In the genomic region with DNA sequence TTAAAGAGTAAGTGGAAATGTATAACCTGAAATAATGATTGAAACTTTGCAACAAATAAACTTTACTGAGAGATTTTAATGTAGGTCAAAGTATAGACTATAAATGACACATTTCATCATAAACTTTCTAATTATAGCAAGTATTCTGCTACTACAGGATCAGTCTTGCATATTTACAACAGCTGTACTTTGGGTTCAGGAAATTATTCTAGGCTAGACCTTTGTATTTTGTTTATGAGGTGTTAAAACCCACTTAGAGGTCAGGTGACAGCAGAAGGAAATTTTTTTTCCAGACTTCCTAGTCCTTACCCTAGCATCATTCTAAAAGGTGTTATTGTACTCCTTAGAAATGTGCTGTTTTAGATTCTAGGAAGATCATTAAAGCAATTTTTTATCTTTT, we compare ENCODE assay signal across 11 cellular contexts. TPM values are rescaled to one million over a fixed set of nuclear protein-coding genes. Genes with fewer than 3 reads are reported as not detected.
A peak's percentile ranks its signal among the peaks of the same experiment; 100 is the strongest.
DNase-seq lines count a peak whose midpoint lies in the region; ATAC-seq, FAIRE-seq and TF ChIP-seq lines count a peak whose summit lies in the region.
"Had no signal": no experiment of that assay in that cellular context is flagged by ENCODE, and none has a peak within 500 bp of the region (broad histone marks: within the 10 kb centered on the region; RNA-seq: fewer than 3 reads in every experiment).

No MANE protein-coding gene starts in this region.

- H3K36me3 ChIP-seq in HepG2 (replicated peaks in 1 of 2; ENCODE audit: control insufficient read depth in 1 of 2, insufficient read depth in 2 of 2, low read length in 2 of 2) (peaks cover 0 to 18% of the 10 kb centered on the region in 2 experiments; a peak in 4 of 5 replicates), right lobe of liver (peaks cover 0 to 12% (median 0%) of the 10 kb centered on the region in 4 donors), mesenchymal stem cell (ENCODE audit: control insufficient read depth in 1 of 2, insufficient read depth in 2 of 2, low read depth in 1 of 2, low read length in 2 of 2) (peaks cover 3 to 37% of the 10 kb centered on the region in 2 experiments), upper lobe of right lung (peaks cover 25% of the 10 kb centered on the region)

- no peak for FAIRE-seq in HepG2 (lab: Jason Lieb, UNC)

- H3K27me3 Mint-ChIP-seq in activated T-helper 2 cell treated with anti-CD3 and anti-CD28 coated beads, Interferon-gamma antibody, Interleukin-2, Interleukin-4, amounts not matched to agents 10 μg/mL and 5 μg/mL and 100 μg/mL, durations not matched to agents 14 hours and 24 hours and 36 hours (ENCODE audit: low read depth): no peaks in the 10 kb centered on the region

- CTCF ChIA-PET in HepG2 (lab: Yijun Ruan, JAX; ENCODE audit: low intra/inter-chr PET ratio, low total read pairs): no interaction called here

- H3K27ac Mint-ChIP-seq in activated T-helper 2 cell treated with anti-CD3 and anti-CD28 coated beads, Interferon-gamma antibody, Interleukin-2, Interleukin-4, amounts not matched to agents 10 μg/mL and 5 μg/mL and 100 μg/mL, durations not matched to agents 14 hours and 24 hours and 36 hours: no peak overlapping the region

- BruUV-seq in HepG2 (replicated peaks; lab: Mats Ljungman, UMichigan): no TSS peak

- H3K4me1 ChIP-seq in HepG2 (ENCODE audit: insufficient read depth, low read length) (peaks cover 67% of the 10 kb centered on the region), right lobe of liver (peaks cover 0 to 13% (median 7%) of the 10 kb centered on the region in 4 donors), mesenchymal stem cell (ENCODE audit: control insufficient read depth, insufficient read depth, low read depth, low read length) (peaks cover 3% of the 10 kb centered on the region), upper lobe of right lung (peaks cover 39% of the 10 kb centered on the region)

- in situ Hi-C loops in HepG2 (cut with HindIII; ENCODE audit: extremely low pct_ligation_motif_present, low pct_unique_long_range_greater_than_20kb): no loop called here

- peaks cover 31% of the 10 kb centered on the region for H3K4me1 Mint-ChIP-seq in activated T-helper 2 cell treated with anti-CD3 and anti-CD28 coated beads, Interferon-gamma antibody, Interleukin-2, Interleukin-4, amounts not matched to agents 10 μg/mL and 5 μg/mL and 100 μg/mL, durations not matched to agents 14 hours and 24 hours and 36 hours (ENCODE audit: low read depth)

- H3K9me3 ChIP-seq in HepG2 (ENCODE audit: low read length): no peaks in the 10 kb centered on the region
- no peaks in the 10 kb centered on the region for H3K9me3 ChIP-seq in right lobe of liver
- H3K9me3 ChIP-seq in mesenchymal stem cell (ENCODE audit: control insufficient read depth, low read length): no peaks in the 10 kb centered on the region
- no peaks in the 10 kb centered on the region for H3K9me3 ChIP-seq in upper lobe of right lung

- peaks cover 12% of the 10 kb centered on the region for H4K20me1 ChIP-seq in HepG2 (ENCODE audit: insufficient read depth, low read length)

- no peak overlapping the region for H2BK120ac ChIP-seq in mesenchymal stem cell (ENCODE audit: low read depth, low read length)

- H3K27ac ChIP-seq in HepG2 (ENCODE audit: extremely low read length, insufficient read depth, low read length) (no peak overlapping the region), right lobe of liver (no peak overlapping the region), mesenchymal stem cell (ENCODE audit: low read length, poor library complexity, severe bottlenecking) (no peak overlapping the region), upper lobe of right lung (no peak overlapping the region), dorsolateral prefrontal cortex (peak overlapping the region in 7 of 59 donors; percentile 1 to 97 (median 52))

- H3K79me1 ChIP-seq in mesenchymal stem cell (replicated peaks; ENCODE audit: low read length, poor library complexity, severe bottlenecking): peaks cover 7% of the 10 kb centered on the region

- no peak overlapping the region for H3K23ac ChIP-seq in mesenchymal stem cell (ENCODE audit: low read length in 2 of 2)

- H3K9me3 Mint-ChIP-seq in activated T-helper 2 cell treated with anti-CD3 and anti-CD28 coated beads, Interferon-gamma antibody, Interleukin-2, Interleukin-4, amounts not matched to agents 10 μg/mL and 5 μg/mL and 100 μg/mL, durations not matched to agents 14 hours and 24 hours and 36 hours: no peaks in the 10 kb centered on the region
- H3K9me3 Mint-ChIP-seq: H9 had no signal

- POLR2A ChIA-PET in HepG2 (lab: Yijun Ruan, JAX): interaction anchor here (4.0 kb wide), 1 partner anchor 12 kb away, joined by 29 read pairs; no protein-coding TSS in a partner anchor

- no peak overlapping the region for H2BK5ac ChIP-seq in mesenchymal stem cell (ENCODE audit: low read depth, low read length, poor library complexity, severe bottlenecking)

- no peak for TF ChIP-seq RAD21 in HepG2 (CRISPR knock-in tag; IDR thresholded peaks at IDR 0.05)

- DNase-seq in HepG2 (ENCODE audit: low spot score): no peak
- DNase-seq in right lobe of liver: no peak
- no peak for DNase-seq in activated T-helper 2 cell treated with anti-CD3 and anti-CD28 coated beads, Interferon-gamma antibody, Interleukin-2, Interleukin-4, amounts not matched to agents 10 μg/mL and 5 μg/mL and 100 μg/mL, durations not matched to agents 14 hours and 24 hours and 36 hours (ENCODE audit: low spot score)
- no peak for DNase-seq in mesenchymal stem cell
- DNase-seq in upper lobe of right lung: no peak
- no peak for DNase-seq in NCI-H1105 treated with DMSO at 0.1 percent for 48 hours (lab: John Stamatoyannopoulos, UW)
- no peak for DNase-seq in dorsolateral prefrontal cortex
- DNase-seq: foreskin melanocyte, H9, NCI-H524 had no signal

- H3K27me3 ChIP-seq in HepG2 (ENCODE audit: control insufficient read depth in 1 of 2, insufficient read depth in 2 of 2, low read length in 2 of 2): no peaks in the 10 kb centered on the region; a peak in 1 of 5 replicates
- no peaks in the 10 kb centered on the region for H3K27me3 ChIP-seq in right lobe of liver
- H3K27me3 ChIP-seq in mesenchymal stem cell (ENCODE audit: control insufficient read depth in 1 of 2, insufficient read depth in 1 of 2, low read length in 2 of 2): no peaks in the 10 kb centered on the region
- H3K27me3 ChIP-seq in upper lobe of right lung: no peaks in the 10 kb centered on the region
- no peaks in the 10 kb centered on the region for H3K27me3 ChIP-seq in dorsolateral prefrontal cortex

- H2AFZ ChIP-seq in HepG2 (ENCODE audit: low read length) (no peak overlapping the region), mesenchymal stem cell (ENCODE audit: low read depth, low read length) (no peak overlapping the region)

- H3K9ac ChIP-seq in HepG2 (ENCODE audit: insufficient read depth, low read depth, low read length) (peak overlapping the region; percentile 93; the same call in 1 of the 2 replicates), mesenchymal stem cell (ENCODE audit: low read length) (peak overlapping the region; percentile 95)

- H3K18ac ChIP-seq in mesenchymal stem cell (ENCODE audit: low read depth in 1 of 2, low read length in 2 of 2): no peak overlapping the region

- intact Hi-C loops in HepG2 (cut with micrococcal nuclease; ENCODE audit: unreplicated experiment): no loop called here
- intact Hi-C loops in right lobe of liver (cut with DNase I): no loop called here
- intact Hi-C loops in activated T-helper 2 cell treated with anti-CD3 and anti-CD28 coated beads, Interferon-gamma antibody, Interleukin-2, Interleukin-4, amounts not matched to agents 10 μg/mL and 5 μg/mL and 100 μg/mL, durations not matched to agents 14 hours and 24 hours and 36 hours (cut with micrococcal nuclease): no loop called here
- intact Hi-C loops in upper lobe of right lung (cut with DNase I): no loop called here
- intact Hi-C loops in dorsolateral prefrontal cortex (cut with DNase I): no loop called here

- peak overlapping the region; percentile 99 for H3K4me3 Mint-ChIP-seq in activated T-helper 2 cell treated with anti-CD3 and anti-CD28 coated beads, Interferon-gamma antibody, Interleukin-2, Interleukin-4, amounts not matched to agents 10 μg/mL and 5 μg/mL and 100 μg/mL, durations not matched to agents 14 hours and 24 hours and 36 hours (ENCODE audit: low read depth)

- no peak overlapping the region for H2BK15ac ChIP-seq in mesenchymal stem cell (ENCODE audit: low read depth, poor library complexity, severe bottlenecking)

- H3K36me3 Mint-ChIP-seq in activated T-helper 2 cell treated with anti-CD3 and anti-CD28 coated beads, Interferon-gamma antibody, Interleukin-2, Interleukin-4, amounts not matched to agents 10 μg/mL and 5 μg/mL and 100 μg/mL, durations not matched to agents 14 hours and 24 hours and 36 hours (ENCODE audit: low read depth): peaks cover 42% of the 10 kb centered on the region

- H3K14ac ChIP-seq in mesenchymal stem cell (ENCODE audit: low read length in 2 of 2): no peak overlapping the region

- no peak for ATAC-seq in HepG2
- no peak for ATAC-seq in right lobe of liver
- ATAC-seq in upper lobe of right lung: no peak
- no peak for ATAC-seq in GM18520 (IDR thresholded peaks at IDR 0.05; ENCODE audit: unreplicated experiment)

- TF ChIP-seq CTCF in HepG2 (CRISPR knock-in tag; IDR thresholded peaks at IDR 0.05): no peak
- TF ChIP-seq CTCF in right lobe of liver (IDR thresholded peaks at IDR 0.05): no peak
- no peak for TF ChIP-seq CTCF in upper lobe of right lung (IDR thresholded peaks at IDR 0.05)
- no peak for TF ChIP-seq CTCF in dorsolateral prefrontal cortex (IDR thresholded peaks at IDR 0.05 in 54 of 56, conservative IDR thresholded peaks at IDR 0.05 in 2 of 56; ENCODE audit: low read depth in 1 of 56, partially characterized antibody in 56 of 56)

- no peak overlapping the region for H3K4ac ChIP-seq in mesenchymal stem cell (ENCODE audit: low read depth in 1 of 2, low read length in 2 of 2)

- H3K79me2 ChIP-seq in HepG2 (ENCODE audit: insufficient read depth, low read length): peaks cover 62% of the 10 kb centered on the region

- no peak overlapping the region for H4K8ac ChIP-seq in mesenchymal stem cell (ENCODE audit: low read length)

- H2BK12ac ChIP-seq in mesenchymal stem cell (ENCODE audit: low read length in 2 of 2): no peak overlapping the region

- no peak overlapping the region for H2AK5ac ChIP-seq in mesenchymal stem cell (ENCODE audit: low read length, severe bottlenecking)

- no peak overlapping the region for H4K91ac ChIP-seq in mesenchymal stem cell (ENCODE audit: low read length)

- TF ChIP-seq EP300 in HepG2 (IDR thresholded peaks at IDR 0.05; ENCODE audit: low read depth in 2 of 2, low read length in 2 of 2) (no peak), HepG2 (CRISPR knock-in tag; IDR thresholded peaks at IDR 0.05; ENCODE audit: borderline replicate concordance) (no peak)

- TF ChIP-seq POLR2A in HepG2 (IDR thresholded peaks at IDR 0.05; ENCODE audit: insufficient read depth in 1 of 2, low read depth in 2 of 2, low read length in 2 of 2) (no peak), right lobe of liver (IDR thresholded peaks at IDR 0.05) (no peak)

- H3K4me3 ChIP-seq in HepG2 (replicated peaks in 1 of 3; ENCODE audit: insufficient read depth in 1 of 3, low read depth in 2 of 3, low read length in 3 of 3) (peak overlapping the region in 1 of 3 experiments; percentile 4; a peak in 1 of 6 replicates), right lobe of liver (no peak overlapping the region), mesenchymal stem cell (ENCODE audit: insufficient read depth in 1 of 2, low read depth in 1 of 2, low read length in 2 of 2) (peak overlapping the region in 1 of 2 experiments; percentile 90), upper lobe of right lung (peak overlapping the region; percentile 90), dorsolateral prefrontal cortex (peak overlapping the region in 24 of 59 donors; percentile 5 to 100 (median 85))

- H3K4me2 ChIP-seq in HepG2 (ENCODE audit: low read depth, low read length) (peak overlapping the region; percentile 69), mesenchymal stem cell (ENCODE audit: low read length, poor library complexity, severe bottlenecking) (no peak overlapping the region)

RNA-seq across cellular contexts. Expression of a gene that starts 2.3 kb away (rescaled TPM):
- total RNA-seq in HepG2 (2016; rRNA removed; fragmentation: Illumina TruSeq; extraction: Trizol) (94.7 and 102 TPM in 2 replicates), right lobe of liver (10 to 100 TPM; 31.0 to 41.1 (median 34.2) TPM), upper lobe of right lung (68.6 TPM), dorsolateral prefrontal cortex (10 to 100 TPM; 33.6 to 68.4 (median 46.7) TPM)
- total RNA-seq in HepG2 (2016; cell fraction: cytosol; rRNA removed; fragmentation: Illumina TruSeq; extraction: Trizol; ENCODE audit: low read depth): 237 and 254 TPM in 2 replicates
- total RNA-seq in HepG2 (2016; cell fraction: insoluble cytoplasmic fraction; rRNA removed; fragmentation: Illumina TruSeq; extraction: Trizol): 97.5 and 99.9 TPM in 2 replicates
- 254 and 267 TPM in 2 replicates for total RNA-seq in HepG2 (2016; cell fraction: membrane; rRNA removed; fragmentation: Illumina TruSeq; extraction: Trizol)
- 38.0 and 46.0 TPM in 2 replicates for total RNA-seq in HepG2 (2016; cell fraction: nucleus; rRNA removed; fragmentation: Illumina TruSeq; extraction: Trizol)
- 51.6 and 66.4 TPM in 2 replicates for polyA plus RNA-seq in HepG2 (2011; rRNA removed)
- 79.3 and 107 TPM in 2 replicates for polyA plus RNA-seq in HepG2 (2011; cell fraction: cytosol; rRNA removed)
- polyA plus RNA-seq in HepG2 (2011; cell fraction: nucleus; rRNA removed): 10.7 and 18.5 TPM in 2 replicates
- 84.0 and 95.6 TPM in 2 replicates for polyA plus RNA-seq in HepG2 (2012)
- 355 and 363 TPM in 2 replicates for polyA plus RNA-seq in HepG2 (2016; cell fraction: cytosol; fragmentation: Illumina TruSeq; extraction: Trizol; ENCODE audit: low read depth)
- polyA plus RNA-seq in HepG2 (2016; cell fraction: insoluble cytoplasmic fraction; fragmentation: Illumina TruSeq; extraction: Trizol; ENCODE audit: low read depth): 109 and 111 TPM in 2 replicates
- polyA plus RNA-seq in HepG2 (2016; cell fraction: membrane; fragmentation: Illumina TruSeq; extraction: Trizol; ENCODE audit: low read depth): 266 and 280 TPM in 2 replicates
- 65.3 and 74.1 TPM in 2 replicates for polyA plus RNA-seq in HepG2 (2016; cell fraction: nucleus; fragmentation: Illumina TruSeq; extraction: Trizol; ENCODE audit: insufficient read depth, low read depth)
- polyA minus RNA-seq in HepG2 (2011; rRNA and poly(A)+ RNA removed; ENCODE audit: low replicate concordance): 16.0 and 16.9 TPM in 2 replicates
- 12.8 and 20.9 TPM in 2 replicates for polyA minus RNA-seq in HepG2 (2011; cell fraction: cytosol; rRNA and poly(A)+ RNA removed)
- polyA minus RNA-seq in HepG2 (2011; cell fraction: nucleus; rRNA and poly(A)+ RNA removed): 13.5 and 25.4 TPM in 2 replicates
- 70.8 and 74.8 TPM in 2 replicates for total RNA-seq in activated T-helper 2 cell treated with anti-CD3 and anti-CD28 coated beads, Interferon-gamma antibody, Interleukin-2, Interleukin-4, amounts not matched to agents 10 μg/mL and 5 μg/mL and 100 μg/mL, durations not matched to agents 14 hours and 24 hours and 36 hours
- polyA plus RNA-seq in mesenchymal stem cell (2013, experiment 1 of 2): 196 TPM
- polyA plus RNA-seq in mesenchymal stem cell (2013, experiment 2 of 2): 206 TPM

RNA-seq across cellular contexts. Expression of a gene that starts 22.9 kb away (rescaled TPM):
- total RNA-seq in HepG2 (2016; rRNA removed; fragmentation: Illumina TruSeq; extraction: Trizol) (not detected in 2 replicates), right lobe of liver (under 1 TPM in 1 of 6 experiments, not detected in 5; 0.06 TPM), upper lobe of right lung (0.12 TPM), dorsolateral prefrontal cortex (under 1 TPM in 31 of 120 experiments, not detected in 89; 0.14 to 0.59 (median 0.25) TPM)
- not detected in 2 replicates for total RNA-seq in HepG2 (2016; cell fraction: cytosol; rRNA removed; fragmentation: Illumina TruSeq; extraction: Trizol; ENCODE audit: low read depth)
- not detected in 2 replicates for total RNA-seq in HepG2 (2016; cell fraction: insoluble cytoplasmic fraction; rRNA removed; fragmentation: Illumina TruSeq; extraction: Trizol)
- not detected in 2 replicates for total RNA-seq in HepG2 (2016; cell fraction: membrane; rRNA removed; fragmentation: Illumina TruSeq; extraction: Trizol)
- total RNA-seq in HepG2 (2016; cell fraction: nucleus; rRNA removed; fragmentation: Illumina TruSeq; extraction: Trizol): not detected in 2 replicates
- polyA plus RNA-seq in HepG2 (2011; rRNA removed): not detected in 2 replicates
- not detected in 2 replicates for polyA plus RNA-seq in HepG2 (2011; cell fraction: cytosol; rRNA removed)
- polyA plus RNA-seq in HepG2 (2011; cell fraction: nucleus; rRNA removed): not detected in 2 replicates
- polyA plus RNA-seq in HepG2 (2012): not detected in 2 replicates
- polyA plus RNA-seq in HepG2 (2016; cell fraction: cytosol; fragmentation: Illumina TruSeq; extraction: Trizol; ENCODE audit: low read depth): not detected in 2 replicates
- not detected in 2 replicates for polyA plus RNA-seq in HepG2 (2016; cell fraction: insoluble cytoplasmic fraction; fragmentation: Illumina TruSeq; extraction: Trizol; ENCODE audit: low read depth)
- not detected in 2 replicates for polyA plus RNA-seq in HepG2 (2016; cell fraction: membrane; fragmentation: Illumina TruSeq; extraction: Trizol; ENCODE audit: low read depth)
- polyA plus RNA-seq in HepG2 (2016; cell fraction: nucleus; fragmentation: Illumina TruSeq; extraction: Trizol; ENCODE audit: insufficient read depth, low read depth): not detected in 2 replicates
- 0.05 TPM in 1 of 2 replicates, not detected in the other for polyA minus RNA-seq in HepG2 (2011; rRNA and poly(A)+ RNA removed; ENCODE audit: low replicate concordance)
- polyA minus RNA-seq in HepG2 (2011; cell fraction: cytosol; rRNA and poly(A)+ RNA removed): not detected in 2 replicates
- not detected in 2 replicates for polyA minus RNA-seq in HepG2 (2011; cell fraction: nucleus; rRNA and poly(A)+ RNA removed)
- not detected in 2 replicates for total RNA-seq in activated T-helper 2 cell treated with anti-CD3 and anti-CD28 coated beads, Interferon-gamma antibody, Interleukin-2, Interleukin-4, amounts not matched to agents 10 μg/mL and 5 μg/mL and 100 μg/mL, durations not matched to agents 14 hours and 24 hours and 36 hours
- polyA plus RNA-seq in mesenchymal stem cell (2013, experiment 1 of 2): not detected
- polyA plus RNA-seq in mesenchymal stem cell (2013, experiment 2 of 2): not detected
- total RNA-seq: H9 had no signal
